In the genomic region with DNA sequence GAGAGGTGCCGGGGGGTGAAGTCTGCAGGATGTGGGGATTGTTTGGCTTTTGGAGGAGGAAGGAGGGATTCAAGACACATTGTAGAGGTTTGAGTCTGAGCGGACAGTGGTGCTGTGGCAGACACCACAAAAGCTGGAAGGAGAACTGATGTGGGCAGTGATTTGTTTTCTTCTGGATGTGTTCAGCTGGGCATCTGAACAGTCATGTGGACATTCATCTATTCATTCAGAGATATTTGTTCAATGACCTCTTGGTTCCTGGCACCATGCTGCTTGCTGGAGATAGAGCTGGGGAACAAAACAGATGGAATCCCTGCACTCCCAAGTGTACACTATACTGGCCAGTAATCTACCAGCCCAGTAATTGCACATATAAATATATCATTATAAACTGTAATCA, we compare ENCODE assay signal across 27 cellular contexts.
DNase-seq lines count a peak whose midpoint lies in the region; ATAC-seq and TF ChIP-seq lines count a peak whose summit lies in the region.
"Had no signal": no experiment of that assay in that cellular context is flagged by ENCODE, and none has a peak within 500 bp of the region (broad histone marks: within the 10 kb centered on the region; RNA-seq: fewer than 3 reads in every experiment).

No MANE protein-coding gene starts in this region.

- H3K4me3 ChIP-seq in GM23338 = no peak overlapping the region
- H3K4me3 ChIP-seq: A549, psoas muscle, sigmoid colon, transverse colon had no signal

- H3K4me3 Mint-ChIP-seq in GM23338 = no peak overlapping the region
- H3K4me3 Mint-ChIP-seq: activated CD4-positive, alpha-beta T cell treated with anti-CD3 and anti-CD28 coated beads for 36 hours; activated CD8-positive, alpha-beta T cell treated with anti-CD3 and anti-CD28 coated beads, Interleukin-2, amount 10 ng/mL, durations not matched to agents 7 days and 5 days; activated naive CD8-positive, alpha-beta T cell; CD8-positive, alpha-beta T cell; mesothelial cell of epicardium; naive thymus-derived CD4-positive, alpha-beta T cell had no signal

- no peaks in the 10 kb centered on the region for H3K79me2 ChIP-seq in GM23338 (replicated peaks; ENCODE audit: insufficient read depth)

- no peak for DNase-seq in activated naive CD4-positive, alpha-beta T cell treated with anti-CD3 and anti-CD28 coated beads, Interleukin-2, amount 50 U/mL, for 72 hours (ENCODE audit: low spot score in 2 of 2)
- no peak for DNase-seq in activated naive CD4-positive, alpha-beta T cell treated with Interleukin-2 at 50 U/mL for 16 hours
- DNase-seq in cerebellum (ENCODE audit: low spot score) = peak; percentile 33
- DNase-seq in substantia nigra (lab: John Stamatoyannopoulos, UW) = peak in 37 of 49 donors; percentile 11 to 81 (median 34)
- DNase-seq in GM23338 (ENCODE audit: low spot score) = no peak
- DNase-seq in NCI-H2107 (lab: John Stamatoyannopoulos, UW) = no peak
- DNase-seq: activated CD4-positive, alpha-beta T cell treated with anti-CD3 and anti-CD28 coated beads for 36 hours; activated CD8-positive, alpha-beta T cell treated with anti-CD3 and anti-CD28 coated beads, Interleukin-2, amount 10 ng/mL, durations not matched to agents 7 days and 5 days; activated T-cell treated with anti-CD3 and anti-CD28 coated beads for 4 hours; CD8-positive, alpha-beta T cell; KBM-7; naive thymus-derived CD4-positive, alpha-beta T cell; NCI-H1105; NCI-H1930; NCI-H345; NCI-H748 treated with DMSO at 0.1 percent for 48 hours; psoas muscle; sigmoid colon; stimulated activated CD4-positive, alpha-beta T cell treated with anti-CD3 and anti-CD28 coated beads, Interleukin-12 subunit alpha, Interleukin-12 subunit beta, amount 100 ng/mL, for 4 hours; stimulated activated CD4-positive, alpha-beta T cell treated with anti-CD3 and anti-CD28 coated beads, Interleukin-2, amount 100 ng/mL, for 48 hours; SW 1271; transverse colon had no signal

- H3K27ac Mint-ChIP-seq in activated naive CD4-positive, alpha-beta T cell treated with anti-CD3 and anti-CD28 coated beads, Interleukin-2, amount 50 U/mL, for 72 hours = peak overlapping the region; percentile 25 to 82
- H3K27ac Mint-ChIP-seq in GM23338 = no peak overlapping the region
- H3K27ac Mint-ChIP-seq: activated CD4-positive, alpha-beta T cell treated with anti-CD3 and anti-CD28 coated beads for 36 hours; activated CD8-positive, alpha-beta T cell treated with anti-CD3 and anti-CD28 coated beads, Interleukin-2, amount 10 ng/mL, durations not matched to agents 7 days and 5 days; activated naive CD8-positive, alpha-beta T cell; CD8-positive, alpha-beta T cell; mesothelial cell of epicardium had no signal

- peaks cover 10% of the 10 kb centered on the region; the same call in 1 of the 2 replicates for H4K20me1 ChIP-seq in GM23338 (replicated peaks; ENCODE audit: insufficient read depth)

- ATAC-seq in activated naive CD4-positive, alpha-beta T cell treated with anti-CD3 and anti-CD28 coated beads, Interleukin-2, amount 50 U/mL, for 72 hours = no peak
- ATAC-seq in GM23338 (no peak), HG02642 (IDR thresholded peaks at IDR 0.05; ENCODE audit: poor library complexity, unreplicated experiment) (no peak)
- ATAC-seq: A549; activated CD4-positive, alpha-beta T cell treated with anti-CD3 and anti-CD28 coated beads for 36 hours; activated CD8-positive, alpha-beta T cell treated with anti-CD3 and anti-CD28 coated beads, Interleukin-2, amount 10 ng/mL, durations not matched to agents 7 days and 5 days; CD8-positive, alpha-beta T cell; naive thymus-derived CD4-positive, alpha-beta T cell; psoas muscle had no signal

- H3K4me1 Mint-ChIP-seq in GM23338 = no peaks in the 10 kb centered on the region
- H3K4me1 Mint-ChIP-seq: activated CD4-positive, alpha-beta T cell treated with anti-CD3 and anti-CD28 coated beads for 36 hours; mesothelial cell of epicardium had no signal

- H3K9me3 Mint-ChIP-seq in activated naive CD4-positive, alpha-beta T cell treated with anti-CD3 and anti-CD28 coated beads, Interleukin-2, amount 50 U/mL, for 72 hours = no peaks in the 10 kb centered on the region
- no peaks in the 10 kb centered on the region for H3K9me3 Mint-ChIP-seq in GM23338
- H3K9me3 Mint-ChIP-seq: CD8-positive, alpha-beta T cell had no signal

- no peak overlapping the region for H2AFZ ChIP-seq in GM23338

- no peaks in the 10 kb centered on the region for H3F3A ChIP-seq in GM23338 (replicated peaks; ENCODE audit: low read depth)

- H3K27me3 ChIP-seq in layer of hippocampus (ENCODE audit: control insufficient read depth, insufficient read depth, low read length) = no peaks in the 10 kb centered on the region
- no peaks in the 10 kb centered on the region for H3K27me3 ChIP-seq in GM23338 (ENCODE audit: insufficient read depth)
- H3K27me3 ChIP-seq: sigmoid colon, transverse colon had no signal

- no peaks in the 10 kb centered on the region for H3K27me3 Mint-ChIP-seq in GM23338 (ENCODE audit: insufficient read depth, low read depth, poor library complexity)
- H3K27me3 Mint-ChIP-seq: activated CD4-positive, alpha-beta T cell treated with anti-CD3 and anti-CD28 coated beads for 36 hours; activated naive CD8-positive, alpha-beta T cell; naive thymus-derived CD4-positive, alpha-beta T cell had no signal

- H3K27ac ChIP-seq in layer of hippocampus (ENCODE audit: low read depth, low read length) (peak overlapping the region; percentile 66), substantia nigra (ENCODE audit: low read depth, low read length, poor library complexity, severe bottlenecking) (peak overlapping the region; percentile 95), GM23338 (ENCODE audit: low read depth) (no peak overlapping the region)
- H3K27ac ChIP-seq: A549, psoas muscle, sigmoid colon, transverse colon had no signal

- H3K4me2 ChIP-seq in GM23338 = no peak overlapping the region
- H3K4me2 ChIP-seq: A549 had no signal

- no peaks in the 10 kb centered on the region for H3K4me1 ChIP-seq in GM23338 (ENCODE audit: insufficient read depth)
- H3K4me1 ChIP-seq: A549, psoas muscle, sigmoid colon, transverse colon had no signal

- H3K9me2 ChIP-seq in GM23338 (ENCODE audit: insufficient read depth) = no peaks in the 10 kb centered on the region

- H3K36me3 ChIP-seq in GM23338 (ENCODE audit: insufficient read depth) = peaks cover 29% of the 10 kb centered on the region

- no peak for TF ChIP-seq CTCF in GM23338 (conservative IDR thresholded peaks at IDR 0.05; ENCODE audit: low read depth in 2 of 2)

- peaks cover 40 to 60% of the 10 kb centered on the region in 2 donors for H3K36me3 Mint-ChIP-seq in activated naive CD4-positive, alpha-beta T cell treated with anti-CD3 and anti-CD28 coated beads, Interleukin-2, amount 50 U/mL, for 72 hours
- peaks cover 64% of the 10 kb centered on the region for H3K36me3 Mint-ChIP-seq in GM23338 (ENCODE audit: low read depth)

Comparison
In these comparisons a context has a peak if more than half of its experiments do, and no peak if none do; other contexts are left out.
1. DNase-seq: peak in cerebellum (single experiment) and substantia nigra (37 of 49); none in activated naive CD4-positive, alpha-beta T cell treated with anti-CD3 and anti-CD28 coated beads, Interleukin-2, amount 50 U/mL, for 72 hours (0 of 2), activated naive CD4-positive, alpha-beta T cell treated with Interleukin-2 at 50 U/mL for 16 hours (single experiment), GM23338 (single experiment) and NCI-H2107 (single experiment).